ENCODE assay signal across 1 cellular context in the genomic region with DNA sequence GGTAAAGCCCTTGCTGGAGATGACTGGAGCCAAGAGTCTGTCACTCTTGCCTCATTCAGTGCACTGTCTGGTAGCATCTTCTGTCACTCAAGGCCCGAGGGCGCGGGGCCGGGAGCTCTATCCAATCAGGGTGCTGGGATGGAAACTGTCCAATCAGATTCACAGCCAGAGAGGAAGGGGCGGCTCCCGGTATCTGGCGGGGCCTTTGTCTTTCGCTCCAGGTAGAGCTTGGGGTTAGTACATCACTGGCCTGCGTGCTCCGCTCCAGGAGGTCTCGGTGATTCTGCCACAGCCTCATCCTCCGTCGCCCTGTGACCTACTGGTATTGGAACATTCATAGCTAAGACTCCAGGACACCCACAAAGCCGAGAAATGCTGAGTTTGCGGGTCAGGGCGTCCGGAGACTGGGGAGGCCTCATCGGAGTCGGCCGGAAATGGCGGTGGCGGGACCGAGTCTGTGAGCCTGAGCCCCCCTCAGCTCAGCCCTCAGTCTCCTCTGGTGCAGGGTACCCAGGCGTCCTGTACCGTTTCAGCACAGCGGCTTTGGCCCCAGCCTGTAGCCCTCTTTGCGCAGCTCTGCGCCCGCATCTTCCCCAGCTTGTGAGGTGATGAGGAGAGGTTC.
TF ChIP-seq lines count a peak whose summit lies in the region.

No MANE protein-coding gene starts in this region.

TF ChIP-seq in SK-N-SH treated with all-trans-retinoic acid at 6 μM for 48 hours, 23 proteins besides CTCF, POLR2A, EP300 and RAD21 (continued from another document):
- TF ChIP-seq ZNF565 (CRISPR knock-in tag; conservative IDR thresholded peaks at IDR 0.05; ENCODE audit: low read depth) (no peak), GLIS3 (CRISPR knock-in tag; IDR thresholded peaks at IDR 0.05) (no peak), OSR1 (CRISPR knock-in tag; IDR thresholded peaks at IDR 0.05) (no peak), ZFP3 (CRISPR knock-in tag; IDR thresholded peaks at IDR 0.05) (no peak)
